8 cellular contexts compared by ENCODE assay signal in the genomic region with DNA sequence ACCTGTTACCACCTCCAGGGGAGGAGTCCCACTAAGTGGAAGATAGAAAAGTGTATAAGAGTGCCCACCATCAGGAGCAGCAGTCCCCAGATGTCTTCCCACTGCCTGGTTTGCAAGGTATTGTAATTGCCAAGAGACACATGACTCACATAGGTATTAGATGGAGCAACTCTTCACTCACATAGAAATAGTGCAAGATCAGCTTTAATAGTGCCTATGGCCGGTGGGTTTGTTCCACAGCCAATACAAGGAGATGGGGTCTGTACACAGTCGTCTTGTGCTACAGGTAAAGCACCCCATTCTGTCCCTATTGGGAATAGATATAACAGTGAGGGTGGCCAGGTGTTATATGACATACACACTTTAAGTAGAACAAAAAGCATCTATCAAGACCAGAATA. TPM values are rescaled to one million over a fixed set of nuclear protein-coding genes. Genes with fewer than 3 reads are reported as not detected.
"Had no signal": no experiment of that assay in that cellular context is flagged by ENCODE, and none has a peak within 500 bp of the region (broad histone marks: within the 10 kb centered on the region; RNA-seq: fewer than 3 reads in every experiment).

No MANE protein-coding gene starts in this region.

- DNase-seq: GM23248, GOT3, H7, HCEC 1CT, KBM-7 had no signal

- H3K4me2 ChIP-seq: KMS-11 had no signal

- FAIRE-seq: HTR-8/SVneo had no signal

- H3K4me3 ChIP-seq: GM23248 had no signal

- H3K9ac ChIP-seq: GM23248, KMS-11 had no signal

- H3K27ac ChIP-seq: GM23248, KMS-11 had no signal

- H2AFZ ChIP-seq: GM23248 had no signal

RNA-seq across cellular contexts. Expression of gene GBP5, which starts 18.6 kb away (rescaled TPM):
- total RNA-seq: H7, HT-29 had no signal
